Comparison of ENCODE assay signal across 1 cellular context in genomic region chr16:23597003-23597756, GRCh38.
TF ChIP-seq lines count a peak whose summit lies in the region.

No MANE protein-coding gene starts in this region.

TF ChIP-seq in K562, 482 proteins besides CTCF, POLR2A, EP300 and RAD21 (continued from another document and continues in another):
- TF ChIP-seq CUX1 (CRISPR knock-in tag; IDR thresholded peaks at IDR 0.05) (peak; percentile 99), ILK (tag; IDR thresholded peaks at IDR 0.05; ENCODE audit: borderline replicate concordance, low read depth) (peak; percentile 97), ARID3B (CRISPR knock-in tag; IDR thresholded peaks at IDR 0.05; ENCODE audit: borderline replicate concordance) (peak; percentile 97), CBX1 (IDR thresholded peaks at IDR 0.05; ENCODE audit: low read depth) (no peak), MIER1 (IDR thresholded peaks at IDR 0.05; ENCODE audit: low read depth) (no peak), ZNF561 (CRISPR knock-in tag; conservative IDR thresholded peaks at IDR 0.05) (peak; percentile 95), TOE1 (IDR thresholded peaks at IDR 0.05; ENCODE audit: borderline replicate concordance) (peak; percentile 51; the same call in 1 of the 2 replicates), TOE1 (CRISPR knock-in tag; IDR thresholded peaks at IDR 0.05; ENCODE audit: borderline replicate concordance, low read depth) (no peak), KDM1A (IDR thresholded peaks at IDR 0.05) (peak; percentile 82 to 90), GATAD2B (IDR thresholded peaks at IDR 0.05; ENCODE audit: borderline replicate concordance) (no peak), ZNF212 (CRISPR knock-in tag; IDR thresholded peaks at IDR 0.05) (peak; percentile 97), GABPB2 (CRISPR knock-in tag; conservative IDR thresholded peaks at IDR 0.05) (peak; percentile 87; the same call in 1 of the 2 replicates), ZNF217 (CRISPR knock-in tag; IDR thresholded peaks at IDR 0.05) (no peak), U2AF1 (optimal IDR thresholded peaks at IDR 0.05; ENCODE audit: low read depth, low read length) (no peak), ZFPM2 (CRISPR knock-in tag; IDR thresholded peaks at IDR 0.05) (0 out of 2 replicates have a peak, but pooled peaks have one; percentile 93), NR3C1 (CRISPR knock-in tag; IDR thresholded peaks at IDR 0.05) (no peak), RNF2 (IDR thresholded peaks at IDR 0.05) (no peak), KAT8 (IDR thresholded peaks at IDR 0.05; ENCODE audit: low read depth) (no peak), PCBP2 (IDR thresholded peaks at IDR 0.05; ENCODE audit: low read depth, low read length, poor library complexity, severe bottlenecking) (no peak), POLR2H (tag; IDR thresholded peaks at IDR 0.05; ENCODE audit: low read depth) (peak; percentile 93), ZFX (CRISPR knock-in tag; IDR thresholded peaks at IDR 0.05) (no peak), TEAD1 (CRISPR knock-in tag; IDR thresholded peaks at IDR 0.05) (peak in 1 of 2 experiments; percentile 100; a peak in 2 of 4 replicates), ZSCAN29 (IDR thresholded peaks at IDR 0.05) (no peak; the same call in 1 of the 2 replicates), FOSL1 (tag; conservative IDR thresholded peaks at IDR 0.05) (peak; percentile 78), HDAC2 (IDR thresholded peaks at IDR 0.05) (peak; percentile 96), CXXC5 (CRISPR knock-in tag; IDR thresholded peaks at IDR 0.05) (peak; percentile 100), FOXP1 (CRISPR knock-in tag; IDR thresholded peaks at IDR 0.05) (peak; percentile 46; the same call in 1 of the 2 replicates), ETS1 (conservative IDR thresholded peaks at IDR 0.05; ENCODE audit: control insufficient read depth, low read depth, low read length) (no peak), CBFA2T2 (conservative IDR thresholded peaks at IDR 0.05) (0 out of 2 replicates have a peak, but pooled peaks have one; percentile 24), NFIC (IDR thresholded peaks at IDR 0.05) (peak; percentile 98), SMAD2 (IDR thresholded peaks at IDR 0.05; ENCODE audit: low read depth, low read length) (no peak), ATF3 (IDR thresholded peaks at IDR 0.05) (peak; percentile 77), ATF3 (CRISPR knock-in tag; conservative IDR thresholded peaks at IDR 0.05) (no peak; the same call in 1 of the 2 replicates), CBFA2T3 (IDR thresholded peaks at IDR 0.05) (peak; percentile 65), ATF1 (CRISPR knock-in tag; IDR thresholded peaks at IDR 0.05) (no peak), ATF1 (tag; IDR thresholded peaks at IDR 0.05) (peak; percentile 90), MAZ (CRISPR knock-in tag; conservative IDR thresholded peaks at IDR 0.05 in 1 of 2, IDR thresholded peaks at IDR 0.05 in 1 of 2) (peak; percentile 36 to 99; a peak in 3 of 4 replicates), KHSRP (IDR thresholded peaks at IDR 0.05) (no peak), ARID4B (CRISPR knock-in tag; IDR thresholded peaks at IDR 0.05) (peak; percentile 60), ZNF707 (CRISPR knock-in tag; conservative IDR thresholded peaks at IDR 0.05) (peak; percentile 92), NFATC3 (IDR thresholded peaks at IDR 0.05) (no peak), SRSF3 (IDR thresholded peaks at IDR 0.05; ENCODE audit: insufficient read depth, low read length) (no peak), TCF7 (IDR thresholded peaks at IDR 0.05; ENCODE audit: borderline replicate concordance) (no peak)
- TF ChIP-seq, protein P1, sequence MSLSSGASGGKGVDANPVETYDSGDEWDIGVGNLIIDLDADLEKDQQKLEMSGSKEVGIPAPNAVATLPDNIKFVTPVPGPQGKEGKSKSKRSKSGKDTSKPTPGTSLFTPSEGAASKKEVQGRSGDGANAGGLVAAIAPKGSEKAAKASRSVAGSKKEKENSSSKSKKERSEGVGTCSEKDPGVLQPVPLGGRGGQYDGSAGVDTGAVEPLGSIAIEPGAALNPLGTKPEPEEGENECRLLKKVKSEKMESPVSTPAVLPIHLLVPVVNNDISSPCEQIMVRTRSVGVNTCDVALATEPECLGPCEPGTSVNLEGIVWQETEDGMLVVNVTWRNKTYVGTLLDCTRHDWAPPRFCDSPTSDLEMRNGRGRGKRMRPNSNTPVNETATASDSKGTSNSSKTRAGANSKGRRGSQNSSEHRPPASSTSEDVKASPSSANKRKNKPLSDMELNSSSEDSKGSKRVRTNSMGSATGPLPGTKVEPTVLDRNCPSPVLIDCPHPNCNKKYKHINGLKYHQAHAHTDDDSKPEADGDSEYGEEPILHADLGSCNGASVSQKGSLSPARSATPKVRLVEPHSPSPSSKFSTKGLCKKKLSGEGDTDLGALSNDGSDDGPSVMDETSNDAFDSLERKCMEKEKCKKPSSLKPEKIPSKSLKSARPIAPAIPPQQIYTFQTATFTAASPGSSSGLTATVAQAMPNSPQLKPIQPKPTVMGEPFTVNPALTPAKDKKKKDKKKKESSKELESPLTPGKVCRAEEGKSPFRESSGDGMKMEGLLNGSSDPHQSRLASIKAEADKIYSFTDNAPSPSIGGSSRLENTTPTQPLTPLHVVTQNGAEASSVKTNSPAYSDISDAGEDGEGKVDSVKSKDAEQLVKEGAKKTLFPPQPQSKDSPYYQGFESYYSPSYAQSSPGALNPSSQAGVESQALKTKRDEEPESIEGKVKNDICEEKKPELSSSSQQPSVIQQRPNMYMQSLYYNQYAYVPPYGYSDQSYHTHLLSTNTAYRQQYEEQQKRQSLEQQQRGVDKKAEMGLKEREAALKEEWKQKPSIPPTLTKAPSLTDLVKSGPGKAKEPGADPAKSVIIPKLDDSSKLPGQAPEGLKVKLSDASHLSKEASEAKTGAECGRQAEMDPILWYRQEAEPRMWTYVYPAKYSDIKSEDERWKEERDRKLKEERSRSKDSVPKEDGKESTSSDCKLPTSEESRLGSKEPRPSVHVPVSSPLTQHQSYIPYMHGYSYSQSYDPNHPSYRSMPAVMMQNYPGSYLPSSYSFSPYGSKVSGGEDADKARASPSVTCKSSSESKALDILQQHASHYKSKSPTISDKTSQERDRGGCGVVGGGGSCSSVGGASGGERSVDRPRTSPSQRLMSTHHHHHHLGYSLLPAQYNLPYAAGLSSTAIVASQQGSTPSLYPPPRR (CRISPR knock-in tag; IDR thresholded peaks at IDR 0.05; ENCODE audit: borderline replicate concordance) = no peak
- TF ChIP-seq, protein P2, sequence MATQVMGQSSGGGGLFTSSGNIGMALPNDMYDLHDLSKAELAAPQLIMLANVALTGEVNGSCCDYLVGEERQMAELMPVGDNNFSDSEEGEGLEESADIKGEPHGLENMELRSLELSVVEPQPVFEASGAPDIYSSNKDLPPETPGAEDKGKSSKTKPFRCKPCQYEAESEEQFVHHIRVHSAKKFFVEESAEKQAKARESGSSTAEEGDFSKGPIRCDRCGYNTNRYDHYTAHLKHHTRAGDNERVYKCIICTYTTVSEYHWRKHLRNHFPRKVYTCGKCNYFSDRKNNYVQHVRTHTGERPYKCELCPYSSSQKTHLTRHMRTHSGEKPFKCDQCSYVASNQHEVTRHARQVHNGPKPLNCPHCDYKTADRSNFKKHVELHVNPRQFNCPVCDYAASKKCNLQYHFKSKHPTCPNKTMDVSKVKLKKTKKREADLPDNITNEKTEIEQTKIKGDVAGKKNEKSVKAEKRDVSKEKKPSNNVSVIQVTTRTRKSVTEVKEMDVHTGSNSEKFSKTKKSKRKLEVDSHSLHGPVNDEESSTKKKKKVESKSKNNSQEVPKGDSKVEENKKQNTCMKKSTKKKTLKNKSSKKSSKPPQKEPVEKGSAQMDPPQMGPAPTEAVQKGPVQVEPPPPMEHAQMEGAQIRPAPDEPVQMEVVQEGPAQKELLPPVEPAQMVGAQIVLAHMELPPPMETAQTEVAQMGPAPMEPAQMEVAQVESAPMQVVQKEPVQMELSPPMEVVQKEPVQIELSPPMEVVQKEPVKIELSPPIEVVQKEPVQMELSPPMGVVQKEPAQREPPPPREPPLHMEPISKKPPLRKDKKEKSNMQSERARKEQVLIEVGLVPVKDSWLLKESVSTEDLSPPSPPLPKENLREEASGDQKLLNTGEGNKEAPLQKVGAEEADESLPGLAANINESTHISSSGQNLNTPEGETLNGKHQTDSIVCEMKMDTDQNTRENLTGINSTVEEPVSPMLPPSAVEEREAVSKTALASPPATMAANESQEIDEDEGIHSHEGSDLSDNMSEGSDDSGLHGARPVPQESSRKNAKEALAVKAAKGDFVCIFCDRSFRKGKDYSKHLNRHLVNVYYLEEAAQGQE (CRISPR knock-in tag; IDR thresholded peaks at IDR 0.05; ENCODE audit: low read depth) = peak; percentile 90
